ENCODE assay signal across 21 cellular contexts in genomic region chr5:42874621-42875198, GRCh38.
"Had no signal": no experiment of that assay in that cellular context is flagged by ENCODE, and none has a peak within 500 bp of the region (broad histone marks: within the 10 kb centered on the region; RNA-seq: fewer than 3 reads in every experiment).

No MANE protein-coding gene starts in this region.

- DNase-seq: cerebellar nuclear complex; dorsolateral prefrontal cortex; effector CD4-positive, alpha-beta T cell; gastrocnemius medialis; heart left ventricle; hippocampal formation; left cardiac atrium; left ventricle myocardium superior; naive B cell; pancreas; retina; stimulated activated CD4-positive, alpha-beta T cell treated with anti-CD3 and anti-CD28 coated beads, Interleukin-2, amount 100 ng/mL, for 24 hours; stimulated activated CD4-positive, alpha-beta T cell treated with anti-CD3 and anti-CD28 coated beads, Interleukin-4, amount 100 ng/mL, for 24 hours; stimulated activated naive CD4-positive, alpha-beta T cell treated with Interleukin-2 at 50 U/mL for 16 hours; stomach; thyroid gland had no signal

- H3K4me3 ChIP-seq: dorsolateral prefrontal cortex, gastrocnemius medialis, heart left ventricle, lung, pancreas, stomach, thyroid gland had no signal

- ATAC-seq: gastrocnemius medialis; heart left ventricle; left cardiac atrium; left ventricle myocardium superior; natural killer cell treated with Interleukin-12 subunit alpha and Interleukin-12 subunit beta and Interleukin-15 and Interleukin-18, amount 100 ng/mL, for 72 hours; pancreas; sciatic nerve; stimulated activated effector memory CD8-positive, alpha-beta T cell treated with anti-CD3 and anti-CD28 coated beads, Interleukin-12 subunit alpha, Interleukin-12 subunit beta, amount 100 ng/mL, for 72 hours had no signal

- H3K4me1 ChIP-seq: gastrocnemius medialis, pancreas had no signal

- H3K27ac ChIP-seq: gastrocnemius medialis, heart left ventricle, neutrophil, pancreas, stomach, thyroid gland had no signal

- H3K9me3 ChIP-seq: gastrocnemius medialis, neutrophil, pancreas, stomach, thyroid gland had no signal

- H3K27me3 ChIP-seq: dorsolateral prefrontal cortex, gastrocnemius medialis, heart left ventricle, neutrophil, pancreas, stomach, thyroid gland had no signal

- H3K36me3 ChIP-seq: gastrocnemius medialis, heart left ventricle, neutrophil, pancreas, stomach, thyroid gland had no signal
